23 cellular contexts compared by ENCODE assay signal in the genomic region with DNA sequence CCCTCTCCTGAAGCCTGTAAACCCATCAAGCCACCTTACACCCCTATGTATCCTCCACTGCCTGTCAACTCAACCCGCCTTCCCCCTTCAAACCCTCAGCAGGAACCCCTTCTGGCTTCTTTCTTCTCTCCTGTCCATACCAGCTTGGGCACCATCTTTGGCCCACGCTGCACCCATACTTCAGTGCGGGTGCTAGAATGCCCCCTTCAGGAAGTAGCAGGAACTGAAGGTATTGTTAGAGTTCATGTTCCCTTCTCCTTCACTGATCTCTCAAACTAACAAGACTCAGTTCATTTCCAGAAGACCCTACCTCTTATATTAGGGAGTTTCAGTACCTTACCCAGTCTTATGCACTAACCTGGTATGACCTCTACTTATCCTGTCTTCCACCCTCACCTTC. TPM values are rescaled to one million over a fixed set of nuclear protein-coding genes. Genes with fewer than 3 reads are reported as not detected.
"Had no signal": no experiment of that assay in that cellular context is flagged by ENCODE, and none has a peak within 500 bp of the region (broad histone marks: within the 10 kb centered on the region; RNA-seq: fewer than 3 reads in every experiment).

No MANE protein-coding gene starts in this region.

- H3K36me3 Mint-ChIP-seq: activated CD8-positive, alpha-beta memory T cell treated with anti-CD3 and anti-CD28 coated beads, Interleukin-2, amount 10 ng/mL, durations not matched to agents 7 days and 5 days; activated naive CD8-positive, alpha-beta T cell treated with anti-CD3 and anti-CD28 coated beads for 36 hours; natural killer cell had no signal

- H3K27ac Mint-ChIP-seq: activated B cell treated with CpG ODN at 0.5 μM for 24 hours; activated CD4-positive, alpha-beta memory T cell treated with anti-CD3 and anti-CD28 coated beads, Interleukin-2, amount 10 ng/mL, durations not matched to agents 7 days and 5 days; activated CD8-positive, alpha-beta memory T cell treated with anti-CD3 and anti-CD28 coated beads, Interleukin-2, amount 10 ng/mL, durations not matched to agents 7 days and 5 days; activated naive CD8-positive, alpha-beta T cell treated with anti-CD3 and anti-CD28 coated beads for 36 hours; effector memory CD8-positive, alpha-beta T cell; natural killer cell had no signal

- DNase-seq: activated B cell treated with CpG ODN at 0.5 μM for 24 hours; activated CD4-positive, alpha-beta memory T cell treated with anti-CD3 and anti-CD28 coated beads, Interleukin-2, amount 10 ng/mL, durations not matched to agents 7 days and 5 days; activated CD4-positive, alpha-beta T cell treated with anti-CD3 and anti-CD28 coated beads for 4 hours; activated CD8-positive, alpha-beta memory T cell treated with anti-CD3 and anti-CD28 coated beads, Interleukin-2, amount 10 ng/mL, durations not matched to agents 7 days and 5 days; activated naive CD8-positive, alpha-beta T cell treated with anti-CD3 and anti-CD28 coated beads for 36 hours; amniotic stem cell; dermis blood vessel endothelial cell; effector memory CD8-positive, alpha-beta T cell; foreskin fibroblast; glutamatergic neuron; hypothalamus; lower lobe of right lung; natural killer cell; ovary; psoas muscle; right lobe of liver; small intestine; stimulated activated CD4-positive, alpha-beta T cell treated with anti-CD3 and anti-CD28 coated beads, Interleukin-15, amount 100 ng/mL, for 24 hours; stimulated activated CD4-positive, alpha-beta T cell treated with anti-CD3 and anti-CD28 coated beads, Interleukin-4, amount 100 ng/mL, for 1 hour; testis; upper lobe of right lung had no signal

- H3K9me3 Mint-ChIP-seq: activated B cell treated with CpG ODN at 0.5 μM for 24 hours; activated CD4-positive, alpha-beta memory T cell treated with anti-CD3 and anti-CD28 coated beads, Interleukin-2, amount 10 ng/mL, durations not matched to agents 7 days and 5 days; activated naive CD8-positive, alpha-beta T cell treated with anti-CD3 and anti-CD28 coated beads for 36 hours; effector memory CD8-positive, alpha-beta T cell had no signal

- H3K9me3 ChIP-seq: lower lobe of right lung, ovary, psoas muscle, right lobe of liver, testis, upper lobe of right lung had no signal

- H3K27ac ChIP-seq: cardiac muscle cell, lower lobe of right lung, ovary, psoas muscle, right lobe of liver, testis, upper lobe of right lung had no signal

- H3K27me3 ChIP-seq: cardiac muscle cell, ovary, right lobe of liver, testis, upper lobe of right lung had no signal

- H3K4me1 Mint-ChIP-seq: activated CD4-positive, alpha-beta memory T cell treated with anti-CD3 and anti-CD28 coated beads, Interleukin-2, amount 10 ng/mL, durations not matched to agents 7 days and 5 days; activated CD8-positive, alpha-beta memory T cell treated with anti-CD3 and anti-CD28 coated beads, Interleukin-2, amount 10 ng/mL, durations not matched to agents 7 days and 5 days; activated naive CD8-positive, alpha-beta T cell treated with anti-CD3 and anti-CD28 coated beads for 36 hours; natural killer cell had no signal

- H3K36me3 ChIP-seq: cardiac muscle cell, lower lobe of right lung, ovary, right lobe of liver, upper lobe of right lung had no signal

- H3K27me3 Mint-ChIP-seq: activated B cell treated with CpG ODN at 0.5 μM for 24 hours; activated CD4-positive, alpha-beta memory T cell treated with anti-CD3 and anti-CD28 coated beads, Interleukin-2, amount 10 ng/mL, durations not matched to agents 7 days and 5 days; activated CD8-positive, alpha-beta memory T cell treated with anti-CD3 and anti-CD28 coated beads, Interleukin-2, amount 10 ng/mL, durations not matched to agents 7 days and 5 days had no signal

- H3K4me1 ChIP-seq: lower lobe of right lung, psoas muscle, testis, upper lobe of right lung had no signal

- H3K4me3 ChIP-seq: cardiac muscle cell, lower lobe of right lung, ovary, psoas muscle, right lobe of liver, testis, upper lobe of right lung had no signal

- H3K4me3 Mint-ChIP-seq: activated B cell treated with CpG ODN at 0.5 μM for 24 hours; activated CD4-positive, alpha-beta memory T cell treated with anti-CD3 and anti-CD28 coated beads, Interleukin-2, amount 10 ng/mL, durations not matched to agents 7 days and 5 days; activated CD8-positive, alpha-beta memory T cell treated with anti-CD3 and anti-CD28 coated beads, Interleukin-2, amount 10 ng/mL, durations not matched to agents 7 days and 5 days; activated naive CD8-positive, alpha-beta T cell treated with anti-CD3 and anti-CD28 coated beads for 36 hours; effector memory CD8-positive, alpha-beta T cell; natural killer cell had no signal

- ATAC-seq: activated CD8-positive, alpha-beta memory T cell treated with anti-CD3 and anti-CD28 coated beads, Interleukin-2, amount 10 ng/mL, durations not matched to agents 7 days and 5 days; effector memory CD8-positive, alpha-beta T cell; lower lobe of right lung; natural killer cell; psoas muscle; right lobe of liver; upper lobe of right lung had no signal

RNA-seq across cellular contexts. Expression of a gene that starts 1.5 kb away (rescaled TPM):
- total RNA-seq: activated CD4-positive, alpha-beta memory T cell treated with anti-CD3 and anti-CD28 coated beads, Interleukin-2, amount 10 ng/mL, durations not matched to agents 7 days and 5 days; activated CD8-positive, alpha-beta memory T cell treated with anti-CD3 and anti-CD28 coated beads, Interleukin-2, amount 10 ng/mL, durations not matched to agents 7 days and 5 days; activated naive CD8-positive, alpha-beta T cell treated with anti-CD3 and anti-CD28 coated beads for 36 hours; cardiac muscle cell; dermis blood vessel endothelial cell; psoas muscle; upper lobe of right lung had no signal
- polyA plus RNA-seq: cardiac muscle cell, keratinocyte, ovary, psoas muscle had no signal
